In genomic region chr12:119676573-119676972, GRCh38 we compare ENCODE assay signal across 22 cellular contexts. TPM values are rescaled to one million over a fixed set of nuclear protein-coding genes. Genes with fewer than 3 reads are reported as not detected.
DNase-seq lines count a peak whose midpoint lies in the region; ATAC-seq, FAIRE-seq and TF ChIP-seq lines count a peak whose summit lies in the region.
"Had no signal": no experiment of that assay in that cellular context is flagged by ENCODE, and none has a peak within 500 bp of the region (broad histone marks: within the 10 kb centered on the region; RNA-seq: fewer than 3 reads in every experiment).

No MANE protein-coding gene starts in this region.

- in situ Hi-C loops in K562 (cut with MboI) = no loop called here

- WGBS in K562 (ENCODE audit: insufficient coverage, low coverage, missing lambda C conversion rate) = 90% methylated on average over 13 of the region's 13 CpGs
- 93 to 94% methylated on average over 13 of the region's 13 CpGs for WGBS in lower leg skin, 2 donors

- no peak overlapping the region for H3K4me2 ChIP-seq in K562 (ENCODE audit: insufficient read depth, low read length)
- H3K4me2 ChIP-seq: SK-N-SH had no signal

- H3K4me1 ChIP-seq in HEK293 (ENCODE audit: control insufficient read depth, insufficient read depth, low read length) (no peaks in the 10 kb centered on the region), K562 (replicated peaks in 1 of 2; ENCODE audit: control insufficient read depth in 2 of 2, insufficient read depth in 2 of 2, low read length in 2 of 2) (peaks cover 6 to 20% of the 10 kb centered on the region in 2 experiments; a peak in 4 of 5 replicates), neutrophil (ENCODE audit: control insufficient read depth in 1 of 2, insufficient read depth in 1 of 2, low read depth in 1 of 2, low read length in 1 of 2) (peaks cover 44 to 45% of the 10 kb centered on the region in 2 experiments)

- peaks cover 6% of the 10 kb centered on the region for H3K4me1 Mint-ChIP-seq in progenitor cell of endocrine pancreas (ENCODE audit: low read depth)

- H2AFZ ChIP-seq in K562 (ENCODE audit: low read depth, low read length) = no peak overlapping the region

- no peaks in the 10 kb centered on the region for H3K27me3 ChIP-seq in K562 (ENCODE audit: control insufficient read depth in 2 of 2, insufficient read depth in 2 of 2, low read length in 2 of 2)
- no peaks in the 10 kb centered on the region for H3K27me3 ChIP-seq in neutrophil
- H3K27me3 ChIP-seq: cardiac muscle cell, ovary, tibial nerve had no signal

- no peaks in the 10 kb centered on the region for H3K9me1 ChIP-seq in K562 (ENCODE audit: control insufficient read depth, insufficient read depth, low read length)

- H4K20me1 ChIP-seq in K562 (replicated peaks; ENCODE audit: control insufficient read depth, insufficient read depth, low read length) = no peaks in the 10 kb centered on the region

- no peak overlapping the region for H3K4me3 Mint-ChIP-seq in progenitor cell of endocrine pancreas (ENCODE audit: low read depth)
- H3K4me3 Mint-ChIP-seq: activated CD8-positive, alpha-beta memory T cell treated with anti-CD3 and anti-CD28 coated beads, Interleukin-2, amount 10 ng/mL, durations not matched to agents 7 days and 5 days; B cell; naive thymus-derived CD4-positive, alpha-beta T cell had no signal

- TF ChIP-seq CTCF in GM10266 (IDR thresholded peaks at IDR 0.05; ENCODE audit: control insufficient read depth, insufficient read depth, low read depth, missing control alignments) (peak; percentile 6), HEK293 (tag by site-specific recombination; IDR thresholded peaks at IDR 0.05) (no peak), K562 (IDR thresholded peaks at IDR 0.05 in 2 of 3, conservative IDR thresholded peaks at IDR 0.05 in 1 of 3; ENCODE audit: insufficient read depth in 2 of 3, low read depth in 1 of 3, low read length in 3 of 3) (peak; percentile 21 to 43 (median 42); a peak in 5 of 6 replicates), neutrophil (IDR thresholded peaks at IDR 0.05) (no peak), lower leg skin (IDR thresholded peaks at IDR 0.05) (no peak), progenitor cell of endocrine pancreas (IDR thresholded peaks at IDR 0.05; ENCODE audit: unreplicated experiment) (no peak)

- peak; percentile 40 for ATAC-seq in K562
- ATAC-seq: activated CD8-positive, alpha-beta memory T cell treated with anti-CD3 and anti-CD28 coated beads, Interleukin-2, amount 10 ng/mL, durations not matched to agents 7 days and 5 days; naive thymus-derived CD4-positive, alpha-beta T cell; sciatic nerve had no signal

- TF ChIP-seq EP300 in K562 (IDR thresholded peaks at IDR 0.05; ENCODE audit: low read length) = no peak

- POLR2A ChIA-PET in HEK293 (lab: Yijun Ruan, JAX) (interaction anchor here (1.6 kb wide), 1 partner anchor 9 kb away, joined by 3 read pairs; the partner anchor contains the start of gene PRKAB1), K562 (lab: Yijun Ruan, JAX) (interaction anchor here (0.9 to 3.0 kb wide), 3 partner anchors 9 to 11 kb away, joined by 3 to 14 read pairs (median 6); partner anchors contain the start of gene PRKAB1)

- CTCF ChIA-PET in HEK293 (lab: Yijun Ruan, JAX) = interaction anchor here (0.6 kb wide), 1 partner anchor 9 kb away, joined by 4 read pairs; the partner anchor contains the start of gene PRKAB1
- CTCF ChIA-PET in K562 (lab: Yijun Ruan, JAX; ENCODE audit: low intra/inter-chr PET ratio) = no interaction called here

- H3K9me3 ChIP-seq in HEK293 (ENCODE audit: control insufficient read depth, insufficient read depth, low read depth, low read length) (no peaks in the 10 kb centered on the region), K562 (replicated peaks; ENCODE audit: control insufficient read depth, insufficient read depth, low read depth, low read length) (no peaks in the 10 kb centered on the region), neutrophil (no peaks in the 10 kb centered on the region)
- H3K9me3 ChIP-seq: ovary, SK-N-SH, tibial nerve had no signal

- H3K9me3 Mint-ChIP-seq in progenitor cell of endocrine pancreas (ENCODE audit: low read depth) = no peaks in the 10 kb centered on the region
- H3K9me3 Mint-ChIP-seq: naive thymus-derived CD4-positive, alpha-beta T cell had no signal

- BruUV-seq in K562 (replicated peaks; lab: Mats Ljungman, UMichigan) = no TSS peak

- FAIRE-seq in K562 (lab: Jason Lieb, UNC) = no peak
- FAIRE-seq: frontal cortex had no signal

- H3K4me3 ChIP-seq in HEK293 (ENCODE audit: low read depth, low read length) (no peak overlapping the region), K562 (no peak overlapping the region), neutrophil (ENCODE audit: low read depth in 1 of 2, low read length in 1 of 2) (no peak overlapping the region), lower leg skin (ENCODE audit: low read depth, poor library complexity, severe bottlenecking) (no peak overlapping the region)
- H3K4me3 ChIP-seq: cardiac muscle cell, ovary, tibial nerve had no signal

- H3K9ac ChIP-seq in K562 (ENCODE audit: insufficient read depth in 1 of 2, low read depth in 2 of 2, low read length in 2 of 2) = no peak overlapping the region
- H3K9ac ChIP-seq: SK-N-SH had no signal

- no peak overlapping the region for H3K27ac Mint-ChIP-seq in progenitor cell of endocrine pancreas
- H3K27ac Mint-ChIP-seq: activated CD8-positive, alpha-beta memory T cell treated with anti-CD3 and anti-CD28 coated beads, Interleukin-2, amount 10 ng/mL, durations not matched to agents 7 days and 5 days; B cell had no signal

- TF ChIP-seq POLR2A in K562 (conservative IDR thresholded peaks at IDR 0.05) (no peak), lower leg skin (IDR thresholded peaks at IDR 0.05) (no peak)

- H3K36me3 Mint-ChIP-seq in progenitor cell of endocrine pancreas (ENCODE audit: insufficient read depth) = peaks cover 62% of the 10 kb centered on the region

- TF ChIP-seq RAD21 in K562 (CRISPR knock-in tag; conservative IDR thresholded peaks at IDR 0.05 in 1 of 2, IDR thresholded peaks at IDR 0.05 in 1 of 2) = peak in 1 of 2 experiments; percentile 21; a peak in 2 of 4 replicates

- H3K27me3 Mint-ChIP-seq in progenitor cell of endocrine pancreas = no peaks in the 10 kb centered on the region
- H3K27me3 Mint-ChIP-seq: activated CD8-positive, alpha-beta memory T cell treated with anti-CD3 and anti-CD28 coated beads, Interleukin-2, amount 10 ng/mL, durations not matched to agents 7 days and 5 days; B cell; naive thymus-derived CD4-positive, alpha-beta T cell had no signal

- H3K36me3 ChIP-seq in HEK293 (ENCODE audit: control insufficient read depth in 2 of 2, insufficient read depth in 1 of 2, low read length in 2 of 2) (peaks cover 47 to 100% of the 10 kb centered on the region in 2 experiments), K562 (ENCODE audit: control insufficient read depth, insufficient read depth, low read length) (peaks cover 99% of the 10 kb centered on the region), neutrophil (peaks cover 93% of the 10 kb centered on the region)
- H3K36me3 ChIP-seq: ovary had no signal

- peaks cover 44% of the 10 kb centered on the region for H3K79me2 ChIP-seq in K562 (ENCODE audit: control insufficient read depth, insufficient read depth, low read length)

- no peak for DNase-seq in GM10266 (ENCODE audit: extremely low spot score)
- peak in 2 of 4 experiments; percentile 23 to 40 for DNase-seq in K562 (ENCODE audit: extremely low read depth in 1 of 4, low spot score in 3 of 4)
- DNase-seq in stimulated activated naive CD4-positive, alpha-beta T cell (lab: John Stamatoyannopoulos, UW) = no peak
- no peak for DNase-seq in lower leg skin (ENCODE audit: low spot score in 2 of 2)
- no peak for DNase-seq in progenitor cell of endocrine pancreas (ENCODE audit: low spot score, unreplicated experiment)
- DNase-seq: activated CD4-positive, alpha-beta T cell treated with anti-CD3 and anti-CD28 coated beads for 1 hour; activated CD8-positive, alpha-beta memory T cell treated with anti-CD3 and anti-CD28 coated beads, Interleukin-2, amount 10 ng/mL, durations not matched to agents 7 days and 5 days; activated gamma-delta T cell; DMS79 treated with DMSO at 0.1 percent for 48 hours; naive thymus-derived CD4-positive, alpha-beta T cell; NCI-H1092; NCI-H2029 treated with DMSO at 0.1 percent for 48 hours; NCI-H446; ovary; SK-N-SH had no signal

- H3K27ac ChIP-seq in HEK293 (ENCODE audit: extremely low read depth, low read depth, low read length) (no peak overlapping the region), K562 (ENCODE audit: extremely low read depth, low read depth, low read length) (no peak overlapping the region), neutrophil (peak overlapping the region; percentile 76)
- H3K27ac ChIP-seq: cardiac muscle cell, ovary had no signal

- intact Hi-C loops in K562 (cut with micrococcal nuclease) = no loop called here
- intact Hi-C loops in lower leg skin (cut with DNase I; ENCODE audit: low total_unique reads) = no loop called here

TF ChIP-seq in K562, 482 proteins besides CTCF, POLR2A, EP300 and RAD21 (continues in another document):
- TF ChIP-seq TFAP4 (CRISPR knock-in tag; IDR thresholded peaks at IDR 0.05; ENCODE audit: borderline replicate concordance) = peak; percentile 67; the same call in 1 of the 2 replicates

RNA-seq across cellular contexts. Expression of gene PRKAB1, which starts 8.6 kb away (rescaled TPM):
- 108 and 130 TPM in 2 replicates for total RNA-seq in K562 (2011; cell fraction: chromatin; rRNA removed; ENCODE audit: low replicate concordance)
- total RNA-seq in K562 (2011; cell fraction: nucleolus; rRNA removed) = 98.2 and 105 TPM in 2 replicates
- 109 and 139 TPM in 2 replicates for total RNA-seq in K562 (2011; cell fraction: nucleoplasm; rRNA removed)
- total RNA-seq in K562 (2014; rRNA removed) (45.3 and 59.7 TPM in 2 replicates), K562 (2014; rRNA removed; fragmentation: Illumina TruSeq; extraction: Trizol) (48.8 and 54.3 TPM in 2 replicates), K562 (2015; rRNA removed; fragmentation: Illumina TruSeq; extraction: Trizol) (57.4 and 63.8 TPM in 2 replicates), K562 (2021) (83.8 and 93.8 TPM in 2 replicates), lower leg skin (10 to 100 TPM; 12.6 to 24.0 (median 15.2) TPM), progenitor cell of endocrine pancreas (41.3 and 44.7 TPM in 2 replicates)
- polyA plus RNA-seq in K562 (2011; rRNA removed) (85.7 and 137 TPM in 2 replicates), K562 (2014; fragmentation: Illumina TruSeq; extraction: Trizol) (83.1 and 94.2 TPM in 2 replicates), K562 (2014; fragmentation: Nextera tagmentation; extraction: Ambion mirVana) (10 to 100 TPM; 32.6 to 38.2 TPM), K562 (2014; rRNA removed) (62.8 and 64.8 TPM in 2 replicates)
- 83.7 and 86.2 TPM in 2 replicates for polyA plus RNA-seq in K562 (2011; cell fraction: cytosol; rRNA removed)
- 173 and 183 TPM in 2 replicates for polyA plus RNA-seq in K562 (2011; cell fraction: nucleus; rRNA removed)
- 59.1 and 104 TPM in 2 replicates for polyA plus RNA-seq in K562 (2012)
- 66.6 and 90.9 TPM in 2 replicates for polyA minus RNA-seq in K562 (2011; rRNA and poly(A)+ RNA removed)
- 62.9 and 70.8 TPM in 2 replicates for polyA minus RNA-seq in K562 (2011; cell fraction: cytosol; rRNA and poly(A)+ RNA removed)
- polyA minus RNA-seq in K562 (2011; cell fraction: nucleus; rRNA and poly(A)+ RNA removed) = 80.4 and 108 TPM in 2 replicates

Comparison
In these comparisons a context has a peak if more than half of its experiments do, and no peak if none do; other contexts are left out.
1. CTCF ChIP-seq: peak in GM10266 (single experiment) and K562 (3 of 3); none in HEK293 (single experiment), neutrophil (single experiment), lower leg skin (0 of 3) and progenitor cell of endocrine pancreas (single experiment).